ENCODE assay signal across 1 cellular context in the genomic region with DNA sequence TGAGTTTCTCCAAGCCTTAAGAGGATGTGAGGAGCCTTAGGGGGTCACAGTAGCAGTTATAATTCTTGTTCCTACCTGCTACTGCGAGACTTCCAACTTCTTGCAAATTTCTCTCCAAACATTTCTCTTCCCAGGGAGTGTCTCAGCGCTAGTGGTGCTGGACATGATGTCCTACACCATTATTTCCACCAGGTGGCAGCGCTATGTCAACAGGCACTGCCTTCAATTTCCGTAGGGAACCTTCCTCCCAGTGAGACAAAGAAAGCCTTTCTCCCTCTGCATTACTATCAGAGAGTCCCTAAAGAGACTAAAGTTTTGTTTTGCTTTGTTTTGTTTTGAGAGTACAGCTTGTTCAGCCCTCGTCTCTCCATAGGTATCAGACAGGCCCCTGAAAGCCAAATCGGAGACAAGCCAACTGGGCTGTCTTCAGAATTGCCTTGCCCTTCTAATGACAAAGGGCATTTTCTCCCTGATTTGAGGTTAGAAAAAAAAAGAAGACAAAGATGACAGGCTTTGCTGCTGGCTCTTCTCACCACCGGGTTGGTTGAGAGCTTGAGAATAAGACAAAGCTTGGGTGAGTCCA.
A peak's percentile ranks its signal among the peaks of the same experiment; 100 is the strongest.
TF ChIP-seq lines count a peak whose summit lies in the region.

No MANE protein-coding gene starts in this region.

TF ChIP-seq in K562, 482 proteins besides CTCF, POLR2A, EP300 and RAD21:
- TF ChIP-seq POLR3A (IDR thresholded peaks at IDR 0.05; ENCODE audit: borderline replicate concordance, extremely low read depth, insufficient read depth, insufficient read length) (no peak), KLF16 (IDR thresholded peaks at IDR 0.05) (0 out of 2 replicates have a peak, but pooled peaks have one; percentile 21), CBX3 (IDR thresholded peaks at IDR 0.05; ENCODE audit: borderline replicate concordance in 1 of 2, low read length in 2 of 2) (0 out of 3 replicates have a peak, but pooled peaks of 1 of the 2 experiments have one; percentile 21), ZNF253 (CRISPR knock-in tag; conservative IDR thresholded peaks at IDR 0.05) (no peak), STAT5A (IDR thresholded peaks at IDR 0.05; ENCODE audit: borderline replicate concordance, low read length) (no peak), ADNP (tag; IDR thresholded peaks at IDR 0.05) (no peak), FOXK2 (conservative IDR thresholded peaks at IDR 0.05 in 1 of 2, IDR thresholded peaks at IDR 0.05 in 1 of 2; ENCODE audit: low read depth in 2 of 2) (peak; percentile 86 to 88), U2AF1 (optimal IDR thresholded peaks at IDR 0.05; ENCODE audit: low read depth, low read length) (no peak), FOXA3 (CRISPR knock-in tag; conservative IDR thresholded peaks at IDR 0.05 in 1 of 2, IDR thresholded peaks at IDR 0.05 in 1 of 2) (peak; percentile 94 to 96), SMC3 (conservative IDR thresholded peaks at IDR 0.05; ENCODE audit: insufficient read depth, low read depth, low read length) (peak; percentile 38; the same call in 1 of the 2 replicates), KDM4B (IDR thresholded peaks at IDR 0.05; ENCODE audit: borderline replicate concordance in 2 of 2, low read depth in 1 of 2) (no peak), CTBP1 (IDR thresholded peaks at IDR 0.05; ENCODE audit: borderline replicate concordance) (no peak), MAFF (IDR thresholded peaks at IDR 0.05; ENCODE audit: low read length) (no peak), GMEB1 (CRISPR knock-in tag; IDR thresholded peaks at IDR 0.05) (0 out of 2 replicates have a peak, but pooled peaks have one; percentile 3), ZNF589 (CRISPR knock-in tag; IDR thresholded peaks at IDR 0.05; ENCODE audit: low read depth) (no peak), MAZ (CRISPR knock-in tag; conservative IDR thresholded peaks at IDR 0.05 in 1 of 2, IDR thresholded peaks at IDR 0.05 in 1 of 2) (0 out of 4 replicates have a peak, but pooled peaks of 1 of the 2 experiments have one; percentile 32), ZNF174 (CRISPR knock-in tag; IDR thresholded peaks at IDR 0.05) (no peak), HBP1 (CRISPR knock-in tag; IDR thresholded peaks at IDR 0.05) (no peak), NRF1 (conservative IDR thresholded peaks at IDR 0.05 in 1 of 2, IDR thresholded peaks at IDR 0.05 in 1 of 2) (no peak), NFRKB (IDR thresholded peaks at IDR 0.05; ENCODE audit: low read depth) (no peak), TEAD4 (IDR thresholded peaks at IDR 0.05; ENCODE audit: low read length) (0 out of 2 replicates have a peak, but pooled peaks have one; percentile 27), TEAD4 (CRISPR knock-in tag; IDR thresholded peaks at IDR 0.05; ENCODE audit: borderline replicate concordance) (no peak), HDAC8 (tag; IDR thresholded peaks at IDR 0.05) (no peak), ZC3H4 (CRISPR knock-in tag; IDR thresholded peaks at IDR 0.05; ENCODE audit: borderline replicate concordance) (no peak)
- TF ChIP-seq, protein P1, sequence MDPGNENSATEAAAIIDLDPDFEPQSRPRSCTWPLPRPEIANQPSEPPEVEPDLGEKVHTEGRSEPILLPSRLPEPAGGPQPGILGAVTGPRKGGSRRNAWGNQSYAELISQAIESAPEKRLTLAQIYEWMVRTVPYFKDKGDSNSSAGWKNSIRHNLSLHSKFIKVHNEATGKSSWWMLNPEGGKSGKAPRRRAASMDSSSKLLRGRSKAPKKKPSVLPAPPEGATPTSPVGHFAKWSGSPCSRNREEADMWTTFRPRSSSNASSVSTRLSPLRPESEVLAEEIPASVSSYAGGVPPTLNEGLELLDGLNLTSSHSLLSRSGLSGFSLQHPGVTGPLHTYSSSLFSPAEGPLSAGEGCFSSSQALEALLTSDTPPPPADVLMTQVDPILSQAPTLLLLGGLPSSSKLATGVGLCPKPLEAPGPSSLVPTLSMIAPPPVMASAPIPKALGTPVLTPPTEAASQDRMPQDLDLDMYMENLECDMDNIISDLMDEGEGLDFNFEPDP (CRISPR knock-in tag; IDR thresholded peaks at IDR 0.05), result no peak
